Comparison of ENCODE assay signal across 9 cellular contexts in genomic region chr11:73139476-73140198, GRCh38. TPM values are rescaled to one million over a fixed set of nuclear protein-coding genes. Genes with fewer than 3 reads are reported as not detected.
A peak's percentile ranks its signal among the peaks of the same experiment; 100 is the strongest.
DNase-seq lines count a peak whose midpoint lies in the region; ATAC-seq and TF ChIP-seq lines count a peak whose summit lies in the region.
"Had no signal": no experiment of that assay in that cellular context is flagged by ENCODE, and none has a peak within 500 bp of the region (broad histone marks: within the 10 kb centered on the region; RNA-seq: fewer than 3 reads in every experiment).

No MANE protein-coding gene starts in this region.

- CTCF ChIA-PET in activated CD8-positive, alpha-beta memory T cell treated with anti-CD3 and anti-CD28 coated beads, Interleukin-2, amount 10 ng/mL, durations not matched to agents 7 days and 5 days (lab: Charles Lee): interaction anchor here (1.2 to 5.7 kb wide), 3 partner anchors 14 to 308 kb away, joined by 3 to 83 read pairs (median 74); no protein-coding TSS in a partner anchor
- CTCF ChIA-PET in activated B cell treated with CpG ODN at 0.5 μM for 24 hours (lab: Charles Lee): interaction anchor here (1.1 to 10.8 kb wide), 2 partner anchors 37 to 126 kb away, joined by 4 to 156 read pairs; no protein-coding TSS in a partner anchor

- TF ChIP-seq CTCF in activated B cell treated with CpG ODN at 0.5 μM for 24 hours (IDR thresholded peaks at IDR 0.05) (no peak), testis (IDR thresholded peaks at IDR 0.05) (no peak)

- intact Hi-C loops in activated B cell treated with CpG ODN at 0.5 μM for 24 hours (cut with micrococcal nuclease) (loop anchor here (2.0 kb wide), 1 partner anchor 13 kb away; no protein-coding TSS in a partner anchor), testis (cut with DNase I; ENCODE audit: low total_unique reads) (no loop called here)

- no peak for ATAC-seq in activated CD8-positive, alpha-beta memory T cell treated with anti-CD3 and anti-CD28 coated beads, Interleukin-2, amount 10 ng/mL, durations not matched to agents 7 days and 5 days
- ATAC-seq in activated B cell treated with CpG ODN at 0.5 μM for 24 hours (ENCODE audit: low read depth) (no peak), GM19351 (IDR thresholded peaks at IDR 0.05; ENCODE audit: unreplicated experiment) (no peak)

- H3K27me3 ChIP-seq in iPS-20b (ENCODE audit: insufficient read depth, low read length): peaks cover 28% of the 10 kb centered on the region
- no peaks in the 10 kb centered on the region for H3K27me3 ChIP-seq in testis

- H3K36me3 ChIP-seq in iPS-20b (ENCODE audit: insufficient read depth, low read depth, low read length): no peaks in the 10 kb centered on the region
- no peaks in the 10 kb centered on the region for H3K36me3 ChIP-seq in testis (ENCODE audit: low read depth, missing control alignments)

- no peak for DNase-seq in activated CD8-positive, alpha-beta memory T cell treated with anti-CD3 and anti-CD28 coated beads, Interleukin-2, amount 10 ng/mL, durations not matched to agents 7 days and 5 days
- no peak for DNase-seq in activated CD8-positive, alpha-beta memory T cell treated with anti-CD3 and anti-CD28 coated beads, Interleukin-2, amount 50 U/mL, for 48 hours
- DNase-seq in activated B cell treated with CpG ODN at 0.5 μM for 24 hours (no peak), testis (no peak)
- DNase-seq in activated CD8-positive, alpha-beta memory T cell treated with anti-CD3 and anti-CD28 coated beads, Interleukin-2, amount 50 U/mL, for 4 hours: no peak
- DNase-seq in stimulated activated CD8-positive, alpha-beta memory T cell treated with anti-CD3 and anti-CD28 coated beads, Interleukin-4, amount 100 ng/mL, for 48 hours: no peak

- H3K36me3 Mint-ChIP-seq in activated CD8-positive, alpha-beta memory T cell treated with anti-CD3 and anti-CD28 coated beads, Interleukin-2, amount 10 ng/mL, durations not matched to agents 7 days and 5 days: peaks cover 45% of the 10 kb centered on the region
- peaks cover 70% of the 10 kb centered on the region for H3K36me3 Mint-ChIP-seq in activated B cell treated with CpG ODN at 0.5 μM for 24 hours (ENCODE audit: low read depth)

- H3K9me3 Mint-ChIP-seq in activated CD8-positive, alpha-beta memory T cell treated with anti-CD3 and anti-CD28 coated beads, Interleukin-2, amount 10 ng/mL, durations not matched to agents 7 days and 5 days (ENCODE audit: low read depth): no peaks in the 10 kb centered on the region
- no peaks in the 10 kb centered on the region for H3K9me3 Mint-ChIP-seq in activated B cell treated with CpG ODN at 0.5 μM for 24 hours

- H3K27ac ChIP-seq in iPS-20b (ENCODE audit: low read length): no peak overlapping the region
- peak overlapping the region; percentile 93 to 98 for H3K27ac ChIP-seq in testis
- H3K27ac ChIP-seq: C4-2B had no signal

- H3K4me1 ChIP-seq in iPS-20b (ENCODE audit: insufficient read depth, low read length): peaks cover 18% of the 10 kb centered on the region
- H3K4me1 ChIP-seq in testis: peaks cover 41% of the 10 kb centered on the region

- H3K9ac ChIP-seq in iPS-20b (ENCODE audit: low read depth, low read length): peak overlapping the region; percentile 80; the same call in 1 of the 2 replicates

- H3K9me3 ChIP-seq in iPS-20b (ENCODE audit: insufficient read depth, low read depth, low read length): no peaks in the 10 kb centered on the region
- H3K9me3 ChIP-seq in testis: no peaks in the 10 kb centered on the region

- H3K27ac Mint-ChIP-seq in activated CD8-positive, alpha-beta memory T cell treated with anti-CD3 and anti-CD28 coated beads, Interleukin-2, amount 10 ng/mL, durations not matched to agents 7 days and 5 days: peak overlapping the region; percentile 56
- peak overlapping the region; percentile 95 for H3K27ac Mint-ChIP-seq in activated B cell treated with CpG ODN at 0.5 μM for 24 hours

- H3K4me1 Mint-ChIP-seq in activated CD8-positive, alpha-beta memory T cell treated with anti-CD3 and anti-CD28 coated beads, Interleukin-2, amount 10 ng/mL, durations not matched to agents 7 days and 5 days: peaks cover 50% of the 10 kb centered on the region
- peaks cover 76% of the 10 kb centered on the region for H3K4me1 Mint-ChIP-seq in activated B cell treated with CpG ODN at 0.5 μM for 24 hours

- peak overlapping the region; percentile 80 for H3K4me3 ChIP-seq in iPS-20b (ENCODE audit: low read length)
- peak overlapping the region in 1 of 2 donors; percentile 96 for H3K4me3 ChIP-seq in testis

- H3K4me3 Mint-ChIP-seq in activated CD8-positive, alpha-beta memory T cell treated with anti-CD3 and anti-CD28 coated beads, Interleukin-2, amount 10 ng/mL, durations not matched to agents 7 days and 5 days: peak overlapping the region; percentile 28
- H3K4me3 Mint-ChIP-seq in activated B cell treated with CpG ODN at 0.5 μM for 24 hours: peak overlapping the region; percentile 99

- WGBS in testis, 2 donors: 18 to 29% methylated on average over 2 of the region's 2 CpGs

- TF ChIP-seq POLR2A in testis (IDR thresholded peaks at IDR 0.05): no peak

- POLR2A ChIA-PET in activated B cell treated with CpG ODN at 0.5 μM for 24 hours (lab: Charles Lee): interaction anchor here (7.1 to 15.2 kb wide), 2 partner anchors 18 to 37 kb away, joined by 145 to 551 read pairs; no protein-coding TSS in a partner anchor

- H3K27me3 Mint-ChIP-seq in activated CD8-positive, alpha-beta memory T cell treated with anti-CD3 and anti-CD28 coated beads, Interleukin-2, amount 10 ng/mL, durations not matched to agents 7 days and 5 days: no peaks in the 10 kb centered on the region
- no peaks in the 10 kb centered on the region for H3K27me3 Mint-ChIP-seq in activated B cell treated with CpG ODN at 0.5 μM for 24 hours

RNA-seq across cellular contexts. Expression of gene FCHSD2, which starts 2.5 kb away (rescaled TPM):
- 10 to 100 TPM; 42.1 to 71.0 TPM for total RNA-seq in activated CD8-positive, alpha-beta memory T cell treated with anti-CD3 and anti-CD28 coated beads, Interleukin-2, amount 10 ng/mL, durations not matched to agents 7 days and 5 days
- total RNA-seq in activated B cell treated with CpG ODN at 0.5 μM for 24 hours (176 and 207 TPM in 2 replicates), testis (10 to 100 TPM; 65.9 to 69.6 TPM)
- polyA plus RNA-seq in testis (ENCODE audit: insufficient read depth, low read depth, low replicate concordance): 44.0 TPM
